In the genomic region with DNA sequence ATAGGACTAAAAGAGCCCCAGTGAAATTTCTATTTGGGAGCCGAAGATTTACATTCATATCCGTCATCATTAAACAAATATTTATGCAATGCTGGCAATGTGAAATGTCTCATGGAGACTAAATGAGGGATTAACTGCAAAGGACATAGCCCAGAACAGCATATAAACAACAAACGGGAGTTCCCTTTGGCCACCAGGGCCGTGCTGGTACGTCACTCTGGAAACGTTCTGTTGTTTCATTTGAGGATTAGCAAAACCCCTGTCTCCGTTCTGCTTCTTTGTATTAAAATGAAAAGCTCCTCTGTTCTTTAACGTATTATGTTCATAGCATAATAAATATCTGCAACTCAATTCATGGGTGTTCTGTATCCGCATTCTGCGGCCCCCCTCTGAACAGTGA, we compare ENCODE assay signal across 1 cellular context.
TF ChIP-seq lines count a peak whose summit lies in the region.

No MANE protein-coding gene starts in this region.

TF ChIP-seq in IMR-90, 13 proteins besides CTCF, POLR2A, EP300 and RAD21 (continued from another document):
- TF ChIP-seq, protein P1, sequence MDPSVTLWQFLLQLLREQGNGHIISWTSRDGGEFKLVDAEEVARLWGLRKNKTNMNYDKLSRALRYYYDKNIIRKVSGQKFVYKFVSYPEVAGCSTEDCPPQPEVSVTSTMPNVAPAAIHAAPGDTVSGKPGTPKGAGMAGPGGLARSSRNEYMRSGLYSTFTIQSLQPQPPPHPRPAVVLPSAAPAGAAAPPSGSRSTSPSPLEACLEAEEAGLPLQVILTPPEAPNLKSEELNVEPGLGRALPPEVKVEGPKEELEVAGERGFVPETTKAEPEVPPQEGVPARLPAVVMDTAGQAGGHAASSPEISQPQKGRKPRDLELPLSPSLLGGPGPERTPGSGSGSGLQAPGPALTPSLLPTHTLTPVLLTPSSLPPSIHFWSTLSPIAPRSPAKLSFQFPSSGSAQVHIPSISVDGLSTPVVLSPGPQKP (IDR thresholded peaks at IDR 0.05; ENCODE audit: borderline replicate concordance, low read depth, low read length), result no peak
- TF ChIP-seq MAFK (IDR thresholded peaks at IDR 0.05; ENCODE audit: low read depth, low read length) (no peak), MXI1 (IDR thresholded peaks at IDR 0.05; ENCODE audit: borderline replicate concordance, low read depth, low read length) (no peak), FOS (IDR thresholded peaks at IDR 0.05; ENCODE audit: low read depth, low read length) (no peak)
TF ChIP-seq in IMR-90: peak in this region for 0.
